Comparison of ENCODE assay signal across 8 cellular contexts in the genomic region with DNA sequence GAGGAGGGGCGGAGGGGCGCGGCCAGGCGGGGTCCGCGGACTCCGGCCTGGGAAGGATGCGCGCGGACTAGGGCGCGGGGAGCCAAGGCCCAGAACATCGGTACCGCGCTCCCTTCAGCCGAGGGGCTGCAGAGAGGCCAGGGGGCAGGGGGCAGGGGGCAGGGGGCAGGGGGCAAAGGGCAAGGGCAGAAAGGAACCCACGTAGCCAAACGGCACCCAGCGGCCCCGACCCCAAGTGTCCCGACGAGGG. TPM values are rescaled to one million over a fixed set of nuclear protein-coding genes. Genes with fewer than 3 reads are reported as not detected.
A peak's percentile ranks its signal among the peaks of the same experiment; 100 is the strongest.
DNase-seq lines count a peak whose midpoint lies in the region; ATAC-seq and TF ChIP-seq lines count a peak whose summit lies in the region.

No MANE protein-coding gene starts in this region.

- peak overlapping the region; percentile 87 for H3K4me3 ChIP-seq in CD8-positive, alpha-beta T cell (ENCODE audit: low read depth, low read length)
- H3K4me3 ChIP-seq in HUES6 (ENCODE audit: low read depth, low read length): peak overlapping the region; percentile 96
- H3K4me3 ChIP-seq in astrocyte of the spinal cord (ENCODE audit: low read depth, low read length): peak overlapping the region; percentile 59
- H3K4me3 ChIP-seq in kidney epithelial cell (ENCODE audit: low read depth, low read length): peak overlapping the region; percentile 82
- peak overlapping the region; percentile 79 for H3K4me3 ChIP-seq in suprapubic skin

- TF ChIP-seq POLR2A in suprapubic skin (IDR thresholded peaks at IDR 0.05): no peak

- POLR2A ChIA-PET in CD8-positive, alpha-beta T cell (lab: Charles Lee): interaction anchor here (2.5 kb wide), 1 partner anchor 35 kb away, joined by 23 read pairs; no protein-coding TSS in a partner anchor

- peak; percentile 27 for ATAC-seq in CD8-positive, alpha-beta T cell
- peak; percentile 11 for ATAC-seq in GM19467 (IDR thresholded peaks at IDR 0.05; ENCODE audit: unreplicated experiment)

- H3K9me3 Mint-ChIP-seq in CD8-positive, alpha-beta T cell: no peaks in the 10 kb centered on the region

- H3K36me3 Mint-ChIP-seq in CD8-positive, alpha-beta T cell: peaks cover 9% of the 10 kb centered on the region

- no peaks in the 10 kb centered on the region for H3K36me3 ChIP-seq in CD8-positive, alpha-beta T cell (ENCODE audit: insufficient read depth, low read length)
- H3K36me3 ChIP-seq in HUES6 (ENCODE audit: control insufficient read depth, insufficient read depth, low read length): no peaks in the 10 kb centered on the region
- no peaks in the 10 kb centered on the region for H3K36me3 ChIP-seq in kidney epithelial cell (ENCODE audit: control insufficient read depth, insufficient read depth, low read length)
- H3K36me3 ChIP-seq in suprapubic skin: no peaks in the 10 kb centered on the region

- H3K27ac Mint-ChIP-seq in CD8-positive, alpha-beta T cell: peak overlapping the region; percentile 93

- no CpG with 5 or more reads among the region's 22 CpGs for WGBS in suprapubic skin

- intact Hi-C loops in CD8-positive, alpha-beta T cell (cut with DNase I, micrococcal nuclease): loop anchor here (1.0 to 10.0 kb wide), 7 partner anchors 35 to 793 kb away; a partner anchor contains a TSS
- intact Hi-C loops in posterior vena cava (cut with DNase I): loop anchor here in 1 of 2 donors (5.0 kb wide), 1 partner anchor 1791 kb away; a partner anchor contains a TSS

- CTCF ChIA-PET in CD8-positive, alpha-beta T cell (lab: Charles Lee): interaction anchor here (1.5 kb wide), 1 partner anchor 42 kb away, joined by 6 read pairs; no protein-coding TSS in a partner anchor

- DNase-seq in CD8-positive, alpha-beta T cell: peak in 1 of 7 experiments; percentile 65
- no peak for DNase-seq in astrocyte of the spinal cord (ENCODE audit: low read depth, low spot score)
- no peak for DNase-seq in kidney epithelial cell (ENCODE audit: low read depth)
- DNase-seq in suprapubic skin (ENCODE audit: low spot score in 2 of 2): no peak
- no peak for DNase-seq in posterior vena cava (ENCODE audit: low spot score)
- no peak for DNase-seq in OCI-M2 (lab: John Stamatoyannopoulos, UW; ENCODE audit: unreplicated experiment)

- peak overlapping the region; percentile 99 for H3K27ac ChIP-seq in CD8-positive, alpha-beta T cell (ENCODE audit: low read depth, low read length)
- peak overlapping the region; percentile 94 for H3K27ac ChIP-seq in HUES6 (ENCODE audit: low read depth, low read length)
- peak overlapping the region; percentile 87 for H3K27ac ChIP-seq in suprapubic skin

- H3K9me3 ChIP-seq in CD8-positive, alpha-beta T cell (ENCODE audit: low read length): no peaks in the 10 kb centered on the region
- H3K9me3 ChIP-seq in HUES6 (ENCODE audit: control insufficient read depth, insufficient read depth, low read depth, low read length): no peaks in the 10 kb centered on the region
- H3K9me3 ChIP-seq in suprapubic skin: no peaks in the 10 kb centered on the region

- peak overlapping the region; percentile 97 for H3K9ac ChIP-seq in HUES6 (ENCODE audit: low read length)

- TF ChIP-seq CTCF in CD8-positive, alpha-beta T cell (IDR thresholded peaks at IDR 0.05): no peak
- no peak for TF ChIP-seq CTCF in astrocyte of the spinal cord (IDR thresholded peaks at IDR 0.05; ENCODE audit: low read depth, low read length)
- no peak for TF ChIP-seq CTCF in kidney epithelial cell (IDR thresholded peaks at IDR 0.05; ENCODE audit: insufficient read depth, low read length, poor library complexity, severe bottlenecking)
- no peak for TF ChIP-seq CTCF in suprapubic skin (IDR thresholded peaks at IDR 0.05)

- H3K4me1 Mint-ChIP-seq in CD8-positive, alpha-beta T cell (ENCODE audit: low read depth): peaks cover 33% of the 10 kb centered on the region

- in situ Hi-C loops in astrocyte of the spinal cord (cut with HindIII; ENCODE audit: low sequenced_read_pairs): no loop called here

- H3K4me3 Mint-ChIP-seq in CD8-positive, alpha-beta T cell: peak overlapping the region; percentile 96

- no peak for TF ChIP-seq EP300 in suprapubic skin (IDR thresholded peaks at IDR 0.05)

- no peaks in the 10 kb centered on the region for H3K27me3 Mint-ChIP-seq in CD8-positive, alpha-beta T cell (ENCODE audit: low read depth)

- no peaks in the 10 kb centered on the region for H3K27me3 ChIP-seq in CD8-positive, alpha-beta T cell (ENCODE audit: insufficient read depth, low read length)
- H3K27me3 ChIP-seq in HUES6 (ENCODE audit: control insufficient read depth, insufficient read depth, low read length) (peaks cover 25% of the 10 kb centered on the region), kidney epithelial cell (ENCODE audit: control insufficient read depth, insufficient read depth, low read length) (no peaks in the 10 kb centered on the region), suprapubic skin (no peaks in the 10 kb centered on the region)

- peaks cover 33% of the 10 kb centered on the region for H3K4me1 ChIP-seq in CD8-positive, alpha-beta T cell (ENCODE audit: insufficient read depth, low read length)
- H3K4me1 ChIP-seq in HUES6 (ENCODE audit: control insufficient read depth, insufficient read depth, low read length): peaks cover 18% of the 10 kb centered on the region
- H3K4me1 ChIP-seq in suprapubic skin: peaks cover 31% of the 10 kb centered on the region

RNA-seq across cellular contexts. Expression of a gene that starts 0.5 kb away (rescaled TPM):
- 1 to 10 TPM; 3.1 to 3.7 TPM for total RNA-seq in CD8-positive, alpha-beta T cell
- total RNA-seq in kidney epithelial cell: 6.6 TPM in 2 replicates
- 10 to 100 TPM; 26.3 to 33.7 (median 29.1) TPM for total RNA-seq in suprapubic skin
- total RNA-seq in posterior vena cava: 1 to 10 TPM; 6.9 to 7.7 TPM

RNA-seq across cellular contexts. Expression of a gene that starts 54.0 kb away (rescaled TPM):
- 100 to 1,000 TPM; 152 to 163 TPM for total RNA-seq in CD8-positive, alpha-beta T cell
- total RNA-seq in kidney epithelial cell: 1.6 and 2.7 TPM in 2 replicates
- 10 to 100 TPM; 13.3 to 17.5 (median 16.2) TPM for total RNA-seq in suprapubic skin
- total RNA-seq in posterior vena cava: 10 to 100 TPM; 13.5 to 21.8 TPM

Comparison
In these comparisons a context has a peak if more than half of its experiments do, and no peak if none do; other contexts are left out.
1. RNA of a gene that starts 54.0 kb away (total RNA-seq): 152 to 163 TPM in CD8-positive, alpha-beta T cell; 13.5 to 21.8 TPM in posterior vena cava, 13.3 to 17.5 TPM in suprapubic skin and 1.6 to 2.7 TPM in kidney epithelial cell; every median in the first group is over 4 times any median in the second.
2. Peak in every context shown above with its lines, with median percentiles within 50 percentile points of each other: H3K27ac ChIP-seq and H3K4me3 ChIP-seq.